In genomic region chr19:1243768-1244692, GRCh38 we compare ENCODE assay signal across 8 cellular contexts. TPM values are rescaled to one million over a fixed set of nuclear protein-coding genes. Genes with fewer than 3 reads are reported as not detected.
DNase-seq lines count a peak whose midpoint lies in the region; ATAC-seq and TF ChIP-seq lines count a peak whose summit lies in the region.

No MANE protein-coding gene starts in this region.

- peaks cover 5% of the 10 kb centered on the region for H3K79me1 ChIP-seq in mesendoderm (ENCODE audit: low read length)

- no peak overlapping the region for H2AK5ac ChIP-seq in mesendoderm (ENCODE audit: low read length)

- no peak overlapping the region for H3K18ac ChIP-seq in mesendoderm (ENCODE audit: low read length)

- peak overlapping the region; percentile 81 for H3K27ac Mint-ChIP-seq in activated CD8-positive, alpha-beta T cell treated with anti-CD3 and anti-CD28 coated beads for 36 hours

- H4K8ac ChIP-seq in mesendoderm (ENCODE audit: low read depth, low read length), result no peak overlapping the region

- peak overlapping the region; percentile 84 for H3K4me3 Mint-ChIP-seq in activated CD8-positive, alpha-beta T cell treated with anti-CD3 and anti-CD28 coated beads for 36 hours

- H4K5ac ChIP-seq in mesendoderm (ENCODE audit: low read length), result no peak overlapping the region

- CTCF ChIA-PET in AG04449 (lab: Yijun Ruan, JAX), result interaction anchor here (0.6 to 9.7 kb wide), 49 partner anchors 8 to 320 kb away, joined by 3 to 626 read pairs (median 4); partner anchors contain the start of genes CIRBP, CNN2, FAM174C and NDUFS7
- CTCF ChIA-PET in activated CD8-positive, alpha-beta T cell treated with anti-CD3 and anti-CD28 coated beads for 36 hours (lab: Charles Lee), result interaction anchor here (0.6 to 7.5 kb wide), 42 partner anchors 9 to 474 kb away, joined by 3 to 449 read pairs (median 4); partner anchors contain the start of genes ARHGAP45, CIRBP, CNN2 and FAM174C

- no peak overlapping the region for H2BK15ac ChIP-seq in mesendoderm (replicated peaks; ENCODE audit: low read depth)

- peak; percentile 36 for TF ChIP-seq POLR2A in GM19099 (IDR thresholded peaks at IDR 0.05; ENCODE audit: extremely low read depth, insufficient read length, low read depth)

- no peak overlapping the region for H3K4me2 ChIP-seq in mesendoderm (ENCODE audit: low read length)

- TF ChIP-seq CTCF in AG04449 (IDR thresholded peaks at IDR 0.05; ENCODE audit: insufficient read depth, low read length, missing control alignments), result peak; percentile 96
- TF ChIP-seq CTCF in activated CD8-positive, alpha-beta T cell treated with anti-CD3 and anti-CD28 coated beads for 36 hours (IDR thresholded peaks at IDR 0.05), result peak; percentile 94

- no CpG with 5 or more reads among the region's 33 CpGs for WGBS in mesendoderm (ENCODE audit: extremely low coverage, insufficient coverage, low lambda C conversion rate)

- H2BK5ac ChIP-seq in mesendoderm (ENCODE audit: low read length), result no peak overlapping the region

- peak; percentile 45 for ATAC-seq in activated CD8-positive, alpha-beta T cell treated with anti-CD3 and anti-CD28 coated beads for 36 hours
- ATAC-seq in HG03565 (IDR thresholded peaks at IDR 0.05; ENCODE audit: unreplicated experiment), result no peak

- H3K9ac ChIP-seq in mesendoderm (ENCODE audit: low read length), result peak overlapping the region; percentile 50

- peak overlapping the region; percentile 79 for H3K56ac ChIP-seq in mesendoderm (ENCODE audit: low read length)

- no peaks in the 10 kb centered on the region for H3K4me1 ChIP-seq in mesendoderm (ENCODE audit: control insufficient read depth, low read depth, low read length)

- H3K79me2 ChIP-seq in mesendoderm (ENCODE audit: control insufficient read depth, insufficient read depth, low read length), result peaks cover 5% of the 10 kb centered on the region

- H3K4ac ChIP-seq in mesendoderm (ENCODE audit: low read depth, low read length), result no peak overlapping the region

- H3K4me1 Mint-ChIP-seq in activated CD8-positive, alpha-beta T cell treated with anti-CD3 and anti-CD28 coated beads for 36 hours (ENCODE audit: low read depth), result peaks cover 26% of the 10 kb centered on the region

- no peak overlapping the region for H3K4me3 ChIP-seq in AG04449 (ENCODE audit: low read depth, low read length)
- H3K4me3 ChIP-seq in mesendoderm (ENCODE audit: low read length), result no peak overlapping the region

- POLR2A ChIA-PET in AG04449 (lab: Yijun Ruan, JAX), result interaction anchor here (0.6 to 3.0 kb wide), 12 partner anchors 9 to 228 kb away, joined by 3 to 96 read pairs (median 6); partner anchors contain the start of genes CIRBP and FAM174C
- POLR2A ChIA-PET in activated CD8-positive, alpha-beta T cell treated with anti-CD3 and anti-CD28 coated beads for 36 hours (lab: Charles Lee), result interaction anchor here (1.0 to 3.9 kb wide), 12 partner anchors 9 to 317 kb away, joined by 3 to 88 read pairs (median 6); partner anchors contain the start of gene CIRBP

- no peak overlapping the region for H2BK120ac ChIP-seq in mesendoderm (ENCODE audit: low read depth, low read length)

- intact Hi-C loops in activated CD8-positive, alpha-beta T cell treated with anti-CD3 and anti-CD28 coated beads for 36 hours (cut with micrococcal nuclease), result loop anchor here (2.0 to 10.0 kb wide), 2 partner anchors 25 to 139 kb away; partner anchors contain the start of genes CIRBP and GPX4

- H3K27me3 ChIP-seq in mesendoderm (ENCODE audit: insufficient read depth, low read length, poor library complexity), result no peaks in the 10 kb centered on the region

- H3K36me3 Mint-ChIP-seq in activated CD8-positive, alpha-beta T cell treated with anti-CD3 and anti-CD28 coated beads for 36 hours (ENCODE audit: low read depth), result peaks cover 6% of the 10 kb centered on the region

- no peaks in the 10 kb centered on the region for H3K27me3 Mint-ChIP-seq in activated CD8-positive, alpha-beta T cell treated with anti-CD3 and anti-CD28 coated beads for 36 hours

- no peak overlapping the region for H3K23ac ChIP-seq in mesendoderm (ENCODE audit: low read length)

- H3K27ac ChIP-seq in mesendoderm (ENCODE audit: low read depth, low read length), result no peak overlapping the region

- no peaks in the 10 kb centered on the region for H3K9me3 Mint-ChIP-seq in activated CD8-positive, alpha-beta T cell treated with anti-CD3 and anti-CD28 coated beads for 36 hours

- DNase-seq in AG04449 (ENCODE audit: low read depth, low spot score) (no peak), NCI-H446 treated with DMSO at 0.1 percent for 48 hours (lab: John Stamatoyannopoulos, UW) (peak; percentile 69), mesendoderm (peak; percentile 82)
- peak; percentile 90 for DNase-seq in activated CD8-positive, alpha-beta T cell treated with anti-CD3 and anti-CD28 coated beads for 36 hours
- DNase-seq in effector CD8-positive, alpha-beta T cell (lab: John Stamatoyannopoulos, UW), result peak; percentile 77
- peak; percentile 72 to 76 for DNase-seq in stimulated activated CD8-positive, alpha-beta memory T cell treated with anti-CD3 and anti-CD28 coated beads, Interleukin-15, amount 100 ng/mL, for 4 hours (ENCODE audit: low read depth in 2 of 2)

- H3K36me3 ChIP-seq in mesendoderm (ENCODE audit: control insufficient read depth, insufficient read depth, low read length), result no peaks in the 10 kb centered on the region

RNA-seq across cellular contexts. Expression of gene ATP5F1D, which starts 2.5 kb away (rescaled TPM):
- total RNA-seq in activated CD8-positive, alpha-beta T cell treated with anti-CD3 and anti-CD28 coated beads for 36 hours, result 100 to 1,000 TPM; 186 to 199 TPM
- polyA plus RNA-seq in mesendoderm (2013, experiment 1 of 2), result 127 TPM
- 122 TPM for polyA plus RNA-seq in mesendoderm (2013, experiment 2 of 2)

RNA-seq across cellular contexts. Expression of gene MIDN, which starts 4.4 kb away (rescaled TPM):
- total RNA-seq in activated CD8-positive, alpha-beta T cell treated with anti-CD3 and anti-CD28 coated beads for 36 hours, result 10 to 100 TPM; 41.1 to 43.9 TPM
- polyA plus RNA-seq in mesendoderm (2013, experiment 1 of 2), result 133 TPM
- 131 TPM for polyA plus RNA-seq in mesendoderm (2013, experiment 2 of 2)

RNA-seq across cellular contexts. Expression of gene CBARP, which starts 6.2 kb away (rescaled TPM):
- under 1 TPM; 0.49 to 0.86 TPM for total RNA-seq in activated CD8-positive, alpha-beta T cell treated with anti-CD3 and anti-CD28 coated beads for 36 hours
- polyA plus RNA-seq in mesendoderm (2013, experiment 1 of 2), result 3.2 TPM
- 3.5 TPM for polyA plus RNA-seq in mesendoderm (2013, experiment 2 of 2)

RNA-seq across cellular contexts. Expression of gene CIRBP, which starts 25.1 kb away (rescaled TPM):
- 100 to 1,000 TPM; 161 to 180 TPM for total RNA-seq in activated CD8-positive, alpha-beta T cell treated with anti-CD3 and anti-CD28 coated beads for 36 hours
- polyA plus RNA-seq in mesendoderm (2013, experiment 1 of 2), result 93.3 TPM
- 93.6 TPM for polyA plus RNA-seq in mesendoderm (2013, experiment 2 of 2)

RNA-seq across cellular contexts. Expression of gene FAM174C, which starts 31.3 kb away (rescaled TPM):
- 10 to 100 TPM; 77.0 to 88.0 TPM for total RNA-seq in activated CD8-positive, alpha-beta T cell treated with anti-CD3 and anti-CD28 coated beads for 36 hours
- polyA plus RNA-seq in mesendoderm (2013, experiment 1 of 2), result 55.7 TPM
- polyA plus RNA-seq in mesendoderm (2013, experiment 2 of 2), result 57.0 TPM
